Comparison of ENCODE assay signal across 16 cellular contexts in genomic region chr11:7418061-7418460, GRCh38.
A peak's percentile ranks its signal among the peaks of the same experiment; 100 is the strongest.
DNase-seq lines count a peak whose midpoint lies in the region; ATAC-seq, FAIRE-seq and TF ChIP-seq lines count a peak whose summit lies in the region.
"Had no signal": no experiment of that assay in that cellular context is flagged by ENCODE, and none has a peak within 500 bp of the region (broad histone marks: within the 10 kb centered on the region; RNA-seq: fewer than 3 reads in every experiment).

No MANE protein-coding gene starts in this region.

- ATAC-seq in RWPE2 (ENCODE audit: low read depth): peak; percentile 78

- H3K4me3 ChIP-seq in RWPE2 (ENCODE audit: severe bottlenecking) (no peak overlapping the region), epithelial cell of esophagus (ENCODE audit: low read length) (no peak overlapping the region)
- H3K4me3 ChIP-seq: MG63 had no signal

- no peak for FAIRE-seq in urothelium cell line (lab: Jason Lieb, UNC)
- FAIRE-seq: GM19239 had no signal

- no peaks in the 10 kb centered on the region for H3K27me3 ChIP-seq in RWPE2 (ENCODE audit: insufficient read depth, poor library complexity, severe bottlenecking)
- H3K27me3 ChIP-seq: MG63 had no signal

- TF ChIP-seq CTCF in RWPE2 (IDR thresholded peaks at IDR 0.05; ENCODE audit: poor library complexity, severe bottlenecking): no peak
- TF ChIP-seq CTCF in epithelial cell of esophagus (IDR thresholded peaks at IDR 0.05; ENCODE audit: insufficient read depth, low read depth, low read length, missing control alignments): no peak

- no peaks in the 10 kb centered on the region for H3K36me3 ChIP-seq in RWPE2 (ENCODE audit: low read depth)
- H3K36me3 ChIP-seq: MG63 had no signal

- intact Hi-C loops in posterior vena cava (cut with DNase I): no loop called here

- DNase-seq in HT1080 (ENCODE audit: low read depth) (peak; percentile 64), RWPE2 (ENCODE audit: low spot score) (no peak), epithelial cell of esophagus (ENCODE audit: low read depth) (peak; percentile 76), urothelium cell line (ENCODE audit: low spot score) (peak; percentile 46), activated gamma-delta T cell treated with Interleukin-2 at 50 U/mL for 16 hours (no peak), posterior vena cava (ENCODE audit: low spot score) (no peak)
- DNase-seq in activated naive CD4-positive, alpha-beta T cell (lab: John Stamatoyannopoulos, UW): no peak
- DNase-seq: COR-L47, H9, KG1, MG63, NCI-H1092, NCI-H2081 treated with DMSO at 0.1 percent for 48 hours, NCI-H510A treated with DMSO at 0.1 percent for 48 hours, SIG-M5 had no signal

- H3K27ac ChIP-seq in RWPE2 (ENCODE audit: poor library complexity, severe bottlenecking): no peak overlapping the region

- no peaks in the 10 kb centered on the region for H3K4me1 ChIP-seq in RWPE2 (ENCODE audit: insufficient read depth, poor library complexity, severe bottlenecking)

- no peaks in the 10 kb centered on the region for H3K9me3 ChIP-seq in RWPE2 (ENCODE audit: severe bottlenecking)
- H3K9me3 ChIP-seq: MG63 had no signal

Comparison
In these comparisons a context has a peak if more than half of its experiments do, and no peak if none do; other contexts are left out.
1. DNase-seq: peak in HT1080 (single experiment), epithelial cell of esophagus (single experiment) and urothelium cell line (single experiment); none in RWPE2 (single experiment), activated gamma-delta T cell treated with Interleukin-2 at 50 U/mL for 16 hours (single experiment), posterior vena cava (single experiment) and activated naive CD4-positive, alpha-beta T cell (0 of 4).